1 cellular context compared by ENCODE assay signal in the genomic region with DNA sequence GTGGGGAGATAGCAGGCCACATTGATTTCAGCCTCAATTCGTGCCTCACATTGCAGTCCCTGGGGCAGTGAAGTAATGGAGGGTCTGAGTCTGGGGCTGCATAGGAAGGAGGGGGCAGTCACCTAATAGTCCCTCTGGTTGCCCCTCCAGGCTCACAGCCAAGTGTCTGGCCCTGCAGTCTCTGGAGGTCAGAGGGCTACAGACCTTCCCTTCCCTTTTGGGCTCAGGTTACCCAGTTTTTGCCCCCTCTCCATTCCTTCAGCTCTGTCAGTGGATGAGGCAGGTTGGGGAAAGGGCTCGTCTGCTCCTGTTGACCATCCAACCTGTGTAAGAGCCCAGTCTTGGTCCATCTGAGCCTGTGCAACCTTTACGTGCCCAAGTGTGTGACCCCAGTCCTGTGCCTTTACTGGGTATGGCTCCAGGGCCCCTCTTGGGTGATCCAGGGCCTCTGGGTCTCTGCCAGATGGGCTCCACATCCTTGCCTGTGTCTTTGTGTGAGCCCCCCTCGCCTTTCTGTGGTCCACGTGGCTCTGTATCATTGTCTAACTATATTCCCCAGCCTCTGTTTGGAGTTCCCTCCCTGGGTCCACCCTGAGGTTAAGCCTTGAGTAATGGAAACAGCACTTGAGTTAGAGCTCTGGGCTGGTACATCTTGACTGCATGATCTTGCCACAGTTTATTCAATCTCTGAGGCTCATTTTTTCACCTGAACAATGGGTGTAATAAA.
TF ChIP-seq lines count a peak whose summit lies in the region.

No MANE protein-coding gene starts in this region.

TF ChIP-seq in SK-N-SH treated with all-trans-retinoic acid at 6 μM for 48 hours, 23 proteins besides CTCF, POLR2A, EP300 and RAD21 (continued from another document):
- TF ChIP-seq, protein P1, sequence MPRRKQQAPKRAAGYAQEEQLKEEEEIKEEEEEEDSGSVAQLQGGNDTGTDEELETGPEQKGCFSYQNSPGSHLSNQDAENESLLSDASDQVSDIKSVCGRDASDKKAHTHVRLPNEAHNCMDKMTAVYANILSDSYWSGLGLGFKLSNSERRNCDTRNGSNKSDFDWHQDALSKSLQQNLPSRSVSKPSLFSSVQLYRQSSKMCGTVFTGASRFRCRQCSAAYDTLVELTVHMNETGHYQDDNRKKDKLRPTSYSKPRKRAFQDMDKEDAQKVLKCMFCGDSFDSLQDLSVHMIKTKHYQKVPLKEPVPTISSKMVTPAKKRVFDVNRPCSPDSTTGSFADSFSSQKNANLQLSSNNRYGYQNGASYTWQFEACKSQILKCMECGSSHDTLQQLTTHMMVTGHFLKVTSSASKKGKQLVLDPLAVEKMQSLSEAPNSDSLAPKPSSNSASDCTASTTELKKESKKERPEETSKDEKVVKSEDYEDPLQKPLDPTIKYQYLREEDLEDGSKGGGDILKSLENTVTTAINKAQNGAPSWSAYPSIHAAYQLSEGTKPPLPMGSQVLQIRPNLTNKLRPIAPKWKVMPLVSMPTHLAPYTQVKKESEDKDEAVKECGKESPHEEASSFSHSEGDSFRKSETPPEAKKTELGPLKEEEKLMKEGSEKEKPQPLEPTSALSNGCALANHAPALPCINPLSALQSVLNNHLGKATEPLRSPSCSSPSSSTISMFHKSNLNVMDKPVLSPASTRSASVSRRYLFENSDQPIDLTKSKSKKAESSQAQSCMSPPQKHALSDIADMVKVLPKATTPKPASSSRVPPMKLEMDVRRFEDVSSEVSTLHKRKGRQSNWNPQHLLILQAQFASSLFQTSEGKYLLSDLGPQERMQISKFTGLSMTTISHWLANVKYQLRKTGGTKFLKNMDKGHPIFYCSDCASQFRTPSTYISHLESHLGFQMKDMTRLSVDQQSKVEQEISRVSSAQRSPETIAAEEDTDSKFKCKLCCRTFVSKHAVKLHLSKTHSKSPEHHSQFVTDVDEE (CRISPR knock-in tag; IDR thresholded peaks at IDR 0.05): no peak
